Comparison of ENCODE assay signal across 10 cellular contexts in the genomic region with DNA sequence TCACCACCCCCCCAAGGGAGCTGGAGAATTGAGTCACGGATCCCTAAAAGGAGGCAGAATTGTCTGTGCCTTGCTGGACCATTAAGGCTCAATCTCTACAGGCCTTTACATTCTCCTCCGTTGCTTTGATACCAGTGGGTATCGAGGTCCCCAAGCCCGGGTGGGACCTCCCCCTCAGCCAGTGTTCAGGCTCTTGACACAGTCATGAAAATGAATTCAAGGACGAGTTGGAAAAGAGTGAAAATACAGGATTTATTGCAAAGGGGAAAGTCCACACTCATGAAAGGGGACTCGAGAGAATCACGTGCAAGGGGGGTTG. TPM values are rescaled to one million over a fixed set of nuclear protein-coding genes. Genes with fewer than 3 reads are reported as not detected.
DNase-seq lines count a peak whose midpoint lies in the region; ATAC-seq and TF ChIP-seq lines count a peak whose summit lies in the region.
"Had no signal": no experiment of that assay in that cellular context is flagged by ENCODE, and none has a peak within 500 bp of the region (broad histone marks: within the 10 kb centered on the region; RNA-seq: fewer than 3 reads in every experiment).

No MANE protein-coding gene starts in this region.

- H3K27me3 ChIP-seq in CD4-positive, alpha-beta T cell (ENCODE audit: control insufficient read depth, insufficient read depth, low read length): no peaks in the 10 kb centered on the region
- no peaks in the 10 kb centered on the region for H3K27me3 ChIP-seq in sigmoid colon
- H3K27me3 ChIP-seq: adrenal gland had no signal

- H3K27ac Mint-ChIP-seq in CD4-positive, alpha-beta T cell: peak overlapping the region; percentile 61
- H3K27ac Mint-ChIP-seq in HFFc6: peak overlapping the region; percentile 68
- H3K27ac Mint-ChIP-seq in central memory CD8-positive, alpha-beta T cell (ENCODE audit: low read depth): peak overlapping the region; percentile 100

- peaks cover 5 to 47% (median 15%) of the 10 kb centered on the region in 4 donors for H3K36me3 ChIP-seq in sigmoid colon

- no peak for ATAC-seq in CD4-positive, alpha-beta T cell (ENCODE audit: poor library complexity)
- ATAC-seq in central memory CD8-positive, alpha-beta T cell (replicated peaks; ENCODE audit: extremely low read depth, poor library complexity, severe bottlenecking): no peak
- no peak for ATAC-seq in GM19395 (IDR thresholded peaks at IDR 0.05; ENCODE audit: unreplicated experiment)

- no peak for TF ChIP-seq EP300 in sigmoid colon (IDR thresholded peaks at IDR 0.05)

- H3K4me3 ChIP-seq in sigmoid colon: no peak overlapping the region
- H3K4me3 ChIP-seq: adrenal gland, PC-9 had no signal

- CTCF ChIA-PET in CD4-positive, alpha-beta T cell (lab: Charles Lee): no interaction called here

- H3K27ac ChIP-seq in CD4-positive, alpha-beta T cell (ENCODE audit: low read depth, low read length): no peak overlapping the region
- peak overlapping the region in 3 of 4 donors; percentile 29 to 43 (median 39) for H3K27ac ChIP-seq in sigmoid colon
- H3K27ac ChIP-seq: PC-9 had no signal

- WGBS in sigmoid colon, 2 donors: 81 to 88% methylated on average over 7 of the region's 7 CpGs

- no peaks in the 10 kb centered on the region for H3K9me3 ChIP-seq in CD4-positive, alpha-beta T cell (ENCODE audit: control insufficient read depth, low read length)
- H3K9me3 ChIP-seq in sigmoid colon: no peaks in the 10 kb centered on the region
- H3K9me3 ChIP-seq: adrenal gland had no signal

- POLR2A ChIA-PET in CD4-positive, alpha-beta T cell (lab: Charles Lee): interaction anchor here (6.5 kb wide), 1 partner anchor 23 kb away, joined by 55 read pairs; a partner anchor contains a TSS

- no peak for DNase-seq in CD4-positive, alpha-beta T cell
- DNase-seq in HFFc6: no peak
- DNase-seq in central memory CD8-positive, alpha-beta T cell (ENCODE audit: low spot score in 2 of 2): no peak
- DNase-seq in sigmoid colon: no peak
- DNase-seq in DMS79 (lab: John Stamatoyannopoulos, UW): no peak
- DNase-seq in SIG-M5 (lab: John Stamatoyannopoulos, UW): no peak
- DNase-seq: KG1, PC-9 had no signal

- intact Hi-C loops in CD4-positive, alpha-beta T cell (cut with DNase I, micrococcal nuclease): loop anchor here in 1 of 2 experiments (2.0 kb wide), 1 partner anchor 23 kb away; a partner anchor contains a TSS
- intact Hi-C loops in sigmoid colon (cut with DNase I): loop anchor here (10.0 kb wide), 1 partner anchor 553 kb away; a partner anchor contains a TSS

- H3K27me3 Mint-ChIP-seq in CD4-positive, alpha-beta T cell: no peaks in the 10 kb centered on the region
- peaks cover 81% of the 10 kb centered on the region for H3K27me3 Mint-ChIP-seq in HFFc6 (ENCODE audit: insufficient read depth)
- H3K27me3 Mint-ChIP-seq in central memory CD8-positive, alpha-beta T cell: no peaks in the 10 kb centered on the region

- no peaks in the 10 kb centered on the region for H3K9me3 Mint-ChIP-seq in CD4-positive, alpha-beta T cell
- H3K9me3 Mint-ChIP-seq in HFFc6: peaks cover 26% of the 10 kb centered on the region
- H3K9me3 Mint-ChIP-seq in central memory CD8-positive, alpha-beta T cell: no peaks in the 10 kb centered on the region

- no peak for TF ChIP-seq POLR2A in sigmoid colon (IDR thresholded peaks at IDR 0.05)

- no peak overlapping the region for H3K4me3 Mint-ChIP-seq in CD4-positive, alpha-beta T cell
- peak overlapping the region; percentile 56 for H3K4me3 Mint-ChIP-seq in HFFc6
- peak overlapping the region; percentile 8 for H3K4me3 Mint-ChIP-seq in central memory CD8-positive, alpha-beta T cell

- H3K36me3 Mint-ChIP-seq in CD4-positive, alpha-beta T cell (ENCODE audit: low read depth): peaks cover 51% of the 10 kb centered on the region
- peaks cover 65% of the 10 kb centered on the region for H3K36me3 Mint-ChIP-seq in HFFc6 (ENCODE audit: low read depth)
- H3K36me3 Mint-ChIP-seq in central memory CD8-positive, alpha-beta T cell (ENCODE audit: insufficient read depth): peaks cover 88% of the 10 kb centered on the region

- H3K4me1 ChIP-seq in sigmoid colon: peaks cover 0 to 41% (median 38%) of the 10 kb centered on the region in 4 donors

- TF ChIP-seq CTCF in CD4-positive, alpha-beta T cell (IDR thresholded peaks at IDR 0.05): no peak
- no peak for TF ChIP-seq CTCF in HFFc6 (IDR thresholded peaks at IDR 0.05)
- TF ChIP-seq CTCF in sigmoid colon (IDR thresholded peaks at IDR 0.05): no peak

- H3K4me1 Mint-ChIP-seq in CD4-positive, alpha-beta T cell (ENCODE audit: low read depth): peaks cover 40% of the 10 kb centered on the region
- H3K4me1 Mint-ChIP-seq in HFFc6 (ENCODE audit: low read depth): peaks cover 32% of the 10 kb centered on the region
- peaks cover 44% of the 10 kb centered on the region for H3K4me1 Mint-ChIP-seq in central memory CD8-positive, alpha-beta T cell

RNA-seq across cellular contexts. Expression of a gene that starts 5.6 kb away (rescaled TPM):
- total RNA-seq in CD4-positive, alpha-beta T cell: 100 to 1,000 TPM; 569 to 584 TPM
- total RNA-seq in HFFc6 (2021; fragmentation: NEBNext Ultra II Directional; extraction: Animal tissue kit (Norgen Biotek cat#: 25700)): 10 to 100 TPM; 70.2 to 97.3 (median 89.6) TPM
- total RNA-seq in sigmoid colon: 10 to 100 TPM; 22.1 to 69.8 (median 31.2) TPM
- polyA plus RNA-seq in sigmoid colon: 10 to 100 TPM; 43.2 to 60.8 (median 55.9) TPM

RNA-seq across cellular contexts. Expression of a gene that starts 9.4 kb away (rescaled TPM):
- 1 to 10 TPM; 1.4 to 2.7 TPM for total RNA-seq in CD4-positive, alpha-beta T cell
- total RNA-seq in HFFc6 (2021; fragmentation: NEBNext Ultra II Directional; extraction: Animal tissue kit (Norgen Biotek cat#: 25700)): 10 to 100 TPM in 4 of 6 experiments, 1 to 10 TPM in 2; 7.7 to 15.1 (median 13.2) TPM
- total RNA-seq in sigmoid colon: 10 to 100 TPM; 13.8 to 44.7 (median 19.5) TPM
- polyA plus RNA-seq in sigmoid colon: 10 to 100 TPM; 18.0 to 28.2 (median 21.2) TPM

RNA-seq across cellular contexts. Expression of a gene that starts 20.7 kb away (rescaled TPM):
- not detected for total RNA-seq in CD4-positive, alpha-beta T cell
- total RNA-seq in HFFc6 (2021; fragmentation: NEBNext Ultra II Directional; extraction: Animal tissue kit (Norgen Biotek cat#: 25700)): under 1 TPM in 1 of 6 experiments, not detected in 5; 0.38 TPM
- total RNA-seq in sigmoid colon: 1 to 10 TPM in 1 of 4 donors, under 1 TPM in 1, not detected in 2; 0.99 to 1.1 TPM
- polyA plus RNA-seq in sigmoid colon: under 1 TPM in 1 of 3 donors, not detected in 2; 0.22 TPM
- total RNA-seq: PC-9 had no signal

RNA-seq across cellular contexts. Expression of a gene that starts 22.3 kb away (rescaled TPM):
- 10 to 100 TPM; 73.7 to 77.0 TPM for total RNA-seq in CD4-positive, alpha-beta T cell
- 100 to 1,000 TPM; 129 to 160 (median 152) TPM for total RNA-seq in HFFc6 (2021; fragmentation: NEBNext Ultra II Directional; extraction: Animal tissue kit (Norgen Biotek cat#: 25700))
- 100 to 1,000 TPM; 153 to 275 (median 176) TPM for total RNA-seq in sigmoid colon
- 100 to 1,000 TPM in 1 of 3 donors, 10 to 100 TPM in 2; 43.0 to 303 (median 66.7) TPM for polyA plus RNA-seq in sigmoid colon

RNA-seq across cellular contexts. Expression of a gene that starts 41.6 kb away (rescaled TPM):
- 1 to 10 TPM in 1 of 2 experiments, under 1 TPM in 1; 0.93 to 1.3 TPM for total RNA-seq in CD4-positive, alpha-beta T cell
- total RNA-seq in HFFc6 (2021; fragmentation: NEBNext Ultra II Directional; extraction: Animal tissue kit (Norgen Biotek cat#: 25700)): 1 to 10 TPM; 2.9 to 10.0 (median 8.9) TPM
- 10 to 100 TPM; 14.1 to 20.1 (median 18.3) TPM for total RNA-seq in sigmoid colon
- 10 to 100 TPM in 1 of 3 donors, 1 to 10 TPM in 2; 4.3 to 21.0 (median 4.9) TPM for polyA plus RNA-seq in sigmoid colon

Comparison
In these comparisons a context has a peak if more than half of its experiments do, and no peak if none do; other contexts are left out.
1. RNA of a gene that starts 5.6 kb away (total RNA-seq): 569 to 584 TPM in CD4-positive, alpha-beta T cell; 70.2 to 97.3 TPM in HFFc6 and 22.1 to 69.8 TPM in sigmoid colon; every median in the first group is over 4 times any median in the second.
2. Peak in every context shown above with its lines, with median percentiles within 50 percentile points of each other: H3K27ac Mint-ChIP-seq.